ENCODE assay signal across 22 cellular contexts in the genomic region with DNA sequence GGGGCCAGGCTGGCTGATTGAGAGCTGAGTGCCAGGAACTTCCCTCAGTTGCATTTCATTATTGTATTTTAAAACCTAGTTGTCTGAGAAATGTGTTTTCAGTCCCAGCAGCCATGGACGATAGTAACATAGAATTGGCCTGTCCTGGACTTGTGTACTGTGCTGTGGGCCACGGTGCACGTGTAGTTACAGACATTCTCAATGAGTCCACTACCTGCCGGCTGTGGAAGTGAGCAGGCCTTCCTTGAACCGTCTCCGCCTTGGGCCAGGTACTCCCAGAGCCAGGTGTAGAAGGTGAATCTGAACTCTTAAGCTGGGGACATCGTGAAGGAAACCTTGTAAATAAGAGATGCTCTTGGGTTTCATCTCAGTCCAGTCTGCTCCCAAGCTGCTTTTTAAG.
"Had no signal": no experiment of that assay in that cellular context is flagged by ENCODE, and none has a peak within 500 bp of the region (broad histone marks: within the 10 kb centered on the region; RNA-seq: fewer than 3 reads in every experiment).

No MANE protein-coding gene starts in this region.

- H3K27ac Mint-ChIP-seq: nephron; neural progenitor cell; stimulated activated memory B cell treated with anti-CD40 and anti-IgM and Interleukin-4, amounts not matched to agents 10 μg/mL and 1 μg/mL and 100 μg/mL, for 72 hours had no signal

- H3K36me3 ChIP-seq: gastrocnemius medialis, neural progenitor cell, prostate gland, vagina had no signal

- H3K27ac ChIP-seq: dorsolateral prefrontal cortex, gastrocnemius medialis, lower lobe of right lung, neural progenitor cell, prostate gland, right atrium auricular region, suprapubic skin, vagina had no signal

- H3K4me1 ChIP-seq: gastrocnemius medialis, lower lobe of right lung, neural progenitor cell, prostate gland, suprapubic skin, vagina had no signal

- H3K4me3 Mint-ChIP-seq: nephron; neural progenitor cell; stimulated activated memory B cell treated with anti-CD40 and anti-IgM and Interleukin-4, amounts not matched to agents 10 μg/mL and 1 μg/mL and 100 μg/mL, for 72 hours had no signal

- H2AFZ ChIP-seq: neural progenitor cell had no signal

- H3K4me1 Mint-ChIP-seq: nephron, neural progenitor cell had no signal

- H3K9me3 Mint-ChIP-seq: nephron; neural progenitor cell; stimulated activated memory B cell treated with anti-CD40 and anti-IgM and Interleukin-4, amounts not matched to agents 10 μg/mL and 1 μg/mL and 100 μg/mL, for 72 hours had no signal

- H3K9me3 ChIP-seq: gastrocnemius medialis, lower lobe of right lung, prostate gland, right atrium auricular region, suprapubic skin, vagina had no signal

- ATAC-seq: gastrocnemius medialis; left ventricle myocardium superior; lower lobe of right lung; sciatic nerve; stimulated activated memory B cell treated with anti-CD40 and anti-IgM and Interleukin-4, amounts not matched to agents 10 μg/mL and 1 μg/mL and 100 μg/mL, for 72 hours; stimulated activated naive CD8-positive, alpha-beta T cell treated with anti-CD3 and anti-CD28 coated beads, Interleukin-15, Interleukin-2, amounts not matched to agents 100 U/mL and 50 U/mL, for 24 hours had no signal

- H3K27me3 Mint-ChIP-seq: stimulated activated memory B cell treated with anti-CD40 and anti-IgM and Interleukin-4, amounts not matched to agents 10 μg/mL and 1 μg/mL and 100 μg/mL, for 72 hours had no signal

- DNase-seq: dorsolateral prefrontal cortex; effector CD4-positive, alpha-beta T cell; foreskin fibroblast; gastrocnemius medialis; head of caudate nucleus; left ventricle myocardium superior; lower lobe of right lung; stimulated activated CD4-positive, alpha-beta T cell treated with anti-CD3 and anti-CD28 coated beads, Interleukin-2, amount 100 ng/mL, for 24 hours; stimulated activated CD4-positive, alpha-beta T cell treated with anti-CD3 and anti-CD28 coated beads, Interleukin-4, amount 100 ng/mL, for 24 hours; stimulated activated naive CD8-positive, alpha-beta T cell treated with anti-CD3 and anti-CD28 coated beads, Interleukin-15, Interleukin-2, amounts not matched to agents 100 U/mL and 50 U/mL, for 24 hours; trophoblast cell had no signal

- H3K4me3 ChIP-seq: dorsolateral prefrontal cortex, gastrocnemius medialis, lower lobe of right lung, neural progenitor cell, prostate gland, right atrium auricular region, smooth muscle cell, suprapubic skin, vagina had no signal

- H3K27me3 ChIP-seq: dorsolateral prefrontal cortex, gastrocnemius medialis, neural progenitor cell, right atrium auricular region, suprapubic skin, vagina had no signal

- H3K4me2 ChIP-seq: neural progenitor cell, smooth muscle cell had no signal

- FAIRE-seq: colon, keratinocyte had no signal
